ENCODE assay signal across 21 cellular contexts in the genomic region with DNA sequence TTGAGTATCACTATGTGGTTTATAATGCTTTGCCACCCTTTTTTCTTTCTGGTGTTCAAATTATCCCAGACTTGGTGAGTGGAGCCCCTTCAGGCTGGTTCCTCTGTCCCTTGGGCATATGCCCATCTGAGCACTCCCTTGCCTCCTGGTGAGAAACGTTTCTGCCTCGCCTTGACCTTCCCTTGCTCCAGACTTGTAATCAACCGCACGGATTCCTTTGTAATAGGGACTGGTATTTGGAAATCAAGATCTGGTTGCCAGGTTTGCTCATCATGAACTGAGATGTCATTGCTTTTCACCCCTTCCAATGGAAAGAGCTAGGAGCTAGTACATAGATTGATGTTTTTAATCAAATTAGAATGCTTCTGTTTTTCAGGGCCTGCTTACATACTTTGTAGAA. TPM values are rescaled to one million over a fixed set of nuclear protein-coding genes. Genes with fewer than 3 reads are reported as not detected.
DNase-seq lines count a peak whose midpoint lies in the region; ATAC-seq and TF ChIP-seq lines count a peak whose summit lies in the region.
"Had no signal": no experiment of that assay in that cellular context is flagged by ENCODE, and none has a peak within 500 bp of the region (broad histone marks: within the 10 kb centered on the region; RNA-seq: fewer than 3 reads in every experiment).

No MANE protein-coding gene starts in this region.

- H3K27ac ChIP-seq in breast epithelium (no peak overlapping the region), VCaP (peak overlapping the region; percentile 71), thyroid gland (peak overlapping the region in 2 of 3 donors; percentile 64 to 80)
- no peak overlapping the region for H3K27ac ChIP-seq in CD8-positive, alpha-beta memory T cell (ENCODE audit: low read depth, low read length)
- H3K27ac ChIP-seq: colonic mucosa, epithelial cell of prostate had no signal

- TF ChIP-seq POLR2A in breast epithelium (IDR thresholded peaks at IDR 0.05) = no peak
- no peak for TF ChIP-seq POLR2A in thyroid gland (IDR thresholded peaks at IDR 0.05)

- H3K36me3 Mint-ChIP-seq in MCF 10A (ENCODE audit: insufficient read depth, unreplicated experiment) = no peaks in the 10 kb centered on the region
- peaks cover 0 to 3% (median 0%) of the 10 kb centered on the region in 3 donors for H3K36me3 Mint-ChIP-seq in CD8-positive, alpha-beta memory T cell

- POLR2A ChIA-PET in MCF 10A (lab: Yijun Ruan, JAX) = interaction anchor here (0.7 kb wide), 1 partner anchor 23 kb away, joined by 3 read pairs; no protein-coding TSS in a partner anchor
- POLR2A ChIA-PET in CD8-positive, alpha-beta memory T cell (lab: Charles Lee) = no interaction called here

- TF ChIP-seq CTCF in MCF 10A (IDR thresholded peaks at IDR 0.05; ENCODE audit: unreplicated experiment) (no peak), breast epithelium (IDR thresholded peaks at IDR 0.05) (no peak), VCaP (conservative IDR thresholded peaks at IDR 0.05) (no peak), fibroblast of the aortic adventitia (IDR thresholded peaks at IDR 0.05; ENCODE audit: insufficient read depth, low read length) (no peak), thyroid gland (IDR thresholded peaks at IDR 0.05) (no peak)

- BruUV-seq in MCF 10A (replicated peaks; lab: Mats Ljungman, UMichigan) = no TSS peak

- H3K4me1 ChIP-seq in breast epithelium (peaks cover 0 to 6% of the 10 kb centered on the region in 2 donors), thyroid gland (peaks cover 63 to 72% of the 10 kb centered on the region in 2 donors)
- peaks cover 58% of the 10 kb centered on the region for H3K4me1 ChIP-seq in CD8-positive, alpha-beta memory T cell (ENCODE audit: insufficient read depth, low read length)
- H3K4me1 ChIP-seq: colonic mucosa had no signal

- H3K4me3 ChIP-seq in breast epithelium (no peak overlapping the region), fibroblast of the aortic adventitia (ENCODE audit: low read depth, low read length) (no peak overlapping the region), thyroid gland (replicated peaks in 1 of 3) (no peak overlapping the region)
- H3K4me3 ChIP-seq in CD8-positive, alpha-beta memory T cell (ENCODE audit: low read length) = no peak overlapping the region
- H3K4me3 ChIP-seq: colonic mucosa, skin epidermis had no signal

- no peaks in the 10 kb centered on the region for H3K27me3 Mint-ChIP-seq in MCF 10A (ENCODE audit: insufficient read depth, unreplicated experiment)
- H3K27me3 Mint-ChIP-seq in CD8-positive, alpha-beta memory T cell = no peaks in the 10 kb centered on the region
- H3K27me3 Mint-ChIP-seq: activated CD4-positive, alpha-beta T cell treated with anti-CD3 and anti-CD28 coated beads for 36 hours; activated naive CD8-positive, alpha-beta T cell treated with anti-CD3 and anti-CD28 coated beads for 36 hours had no signal

- peak; percentile 64 for DNase-seq in MCF 10A (ENCODE audit: unreplicated experiment)
- no peak for DNase-seq in breast epithelium (ENCODE audit: low spot score in 2 of 2)
- peak; percentile 21 for DNase-seq in fibroblast of the aortic adventitia (ENCODE audit: low read depth)
- DNase-seq in thyroid gland = no peak
- no peak for DNase-seq in CD8-positive, alpha-beta memory T cell
- DNase-seq in T1000 (lab: John Stamatoyannopoulos, UW) = no peak
- DNase-seq: activated CD4-positive, alpha-beta T cell treated with anti-CD3 and anti-CD28 coated beads for 36 hours; activated naive CD8-positive, alpha-beta T cell treated with anti-CD3 and anti-CD28 coated beads for 36 hours; Caco-2; colonic mucosa; head of caudate nucleus; islet precursor cell; midbrain; NCI-H1105 treated with DMSO at 0.1 percent for 48 hours; NCI-H2171 treated with DMSO at 0.1 percent for 48 hours; SHP77 treated with DMSO at 0.1 percent for 48 hours had no signal

- CTCF ChIA-PET in MCF 10A (lab: Yijun Ruan, JAX) = interaction anchor here (1.1 kb wide), 1 partner anchor 13 kb away, joined by 3 read pairs; no protein-coding TSS in a partner anchor
- CTCF ChIA-PET in CD8-positive, alpha-beta memory T cell (lab: Charles Lee) = no interaction called here

- ATAC-seq in GM21737 (IDR thresholded peaks at IDR 0.05; ENCODE audit: unreplicated experiment) = no peak
- ATAC-seq: activated CD4-positive, alpha-beta T cell treated with anti-CD3 and anti-CD28 coated beads for 36 hours; stimulated activated effector memory CD8-positive, alpha-beta T cell treated with anti-CD3 and anti-CD28 coated beads, Interleukin-12 subunit alpha, Interleukin-12 subunit beta, amount 100 ng/mL, for 72 hours had no signal

- no peak overlapping the region for H3K4me3 Mint-ChIP-seq in MCF 10A (ENCODE audit: unreplicated experiment)
- H3K4me3 Mint-ChIP-seq in CD8-positive, alpha-beta memory T cell = no peak overlapping the region
- H3K4me3 Mint-ChIP-seq: activated CD4-positive, alpha-beta T cell treated with anti-CD3 and anti-CD28 coated beads for 36 hours; activated naive CD8-positive, alpha-beta T cell treated with anti-CD3 and anti-CD28 coated beads for 36 hours; stimulated activated effector memory CD8-positive, alpha-beta T cell treated with anti-CD3 and anti-CD28 coated beads, Interleukin-12 subunit alpha, Interleukin-12 subunit beta, amount 100 ng/mL, for 72 hours had no signal

- 67 to 80% methylated on average over 4 of the region's 4 CpGs for WGBS in thyroid gland, 2 donors

- no peak overlapping the region for H3K27ac Mint-ChIP-seq in MCF 10A (ENCODE audit: low read depth, unreplicated experiment)
- H3K27ac Mint-ChIP-seq in CD8-positive, alpha-beta memory T cell = no peak overlapping the region
- H3K27ac Mint-ChIP-seq: activated CD4-positive, alpha-beta T cell treated with anti-CD3 and anti-CD28 coated beads for 36 hours; activated naive CD8-positive, alpha-beta T cell treated with anti-CD3 and anti-CD28 coated beads for 36 hours; stimulated activated effector memory CD8-positive, alpha-beta T cell treated with anti-CD3 and anti-CD28 coated beads, Interleukin-12 subunit alpha, Interleukin-12 subunit beta, amount 100 ng/mL, for 72 hours had no signal

- H3K27me3 ChIP-seq in breast epithelium (no peaks in the 10 kb centered on the region), thyroid gland (no peaks in the 10 kb centered on the region)
- H3K27me3 ChIP-seq in CD8-positive, alpha-beta memory T cell (ENCODE audit: insufficient read depth, low read length, poor library complexity, severe bottlenecking) = no peaks in the 10 kb centered on the region
- H3K27me3 ChIP-seq: colonic mucosa had no signal

- H3K36me3 ChIP-seq in breast epithelium (no peaks in the 10 kb centered on the region), thyroid gland (no peaks in the 10 kb centered on the region)
- no peaks in the 10 kb centered on the region for H3K36me3 ChIP-seq in CD8-positive, alpha-beta memory T cell (ENCODE audit: insufficient read depth, low read length)
- H3K36me3 ChIP-seq: colonic mucosa had no signal

- H3K4me1 Mint-ChIP-seq in MCF 10A (ENCODE audit: insufficient read depth, unreplicated experiment) = peaks cover 7% of the 10 kb centered on the region
- H3K4me1 Mint-ChIP-seq in CD8-positive, alpha-beta memory T cell = peaks cover 39 to 53% (median 50%) of the 10 kb centered on the region in 3 donors

- intact Hi-C loops in MCF 10A (cut with micrococcal nuclease) (no loop called here), breast epithelium (cut with DNase I; ENCODE audit: low total_unique reads) (no loop called here), thyroid gland (cut with DNase I) (no loop called here)

- no peaks in the 10 kb centered on the region for H3K9me3 Mint-ChIP-seq in MCF 10A (ENCODE audit: unreplicated experiment)
- H3K9me3 Mint-ChIP-seq in CD8-positive, alpha-beta memory T cell = no peaks in the 10 kb centered on the region
- H3K9me3 Mint-ChIP-seq: activated naive CD8-positive, alpha-beta T cell treated with anti-CD3 and anti-CD28 coated beads for 36 hours; stimulated activated effector memory CD8-positive, alpha-beta T cell treated with anti-CD3 and anti-CD28 coated beads, Interleukin-12 subunit alpha, Interleukin-12 subunit beta, amount 100 ng/mL, for 72 hours had no signal

- H3K9me3 ChIP-seq in breast epithelium (no peaks in the 10 kb centered on the region), thyroid gland (no peaks in the 10 kb centered on the region)
- H3K9me3 ChIP-seq in CD8-positive, alpha-beta memory T cell (ENCODE audit: low read length) = no peaks in the 10 kb centered on the region
- H3K9me3 ChIP-seq: Caco-2, colonic mucosa had no signal

RNA-seq across cellular contexts. Expression of a gene that starts 43.7 kb away (rescaled TPM):
- total RNA-seq in MCF 10A (2022) (25.8 and 31.4 TPM in 2 replicates), breast epithelium (100 to 1,000 TPM in 1 of 3 donors, 10 to 100 TPM in 2; 52.2 to 106 (median 59.6) TPM), fibroblast of the aortic adventitia (ENCODE audit: low replicate concordance) (34.3 and 149 TPM in 2 replicates), thyroid gland (100 to 1,000 TPM in 2 of 4 donors, 10 to 100 TPM in 2; 57.6 to 287 (median 102) TPM)
- total RNA-seq in CD8-positive, alpha-beta memory T cell = 10 to 100 TPM; 73.3 to 75.6 TPM
- 9.5 TPM for polyA plus RNA-seq in CD8-positive, alpha-beta memory T cell

Comparison
In these comparisons a context has a peak if more than half of its experiments do, and no peak if none do; other contexts are left out.
1. DNase-seq: peak in MCF 10A (single experiment) and fibroblast of the aortic adventitia (single experiment); none in breast epithelium (0 of 2), thyroid gland (0 of 2), CD8-positive, alpha-beta memory T cell (0 of 5) and T1000 (single experiment).
2. H3K27ac ChIP-seq: peak in VCaP (single experiment) and thyroid gland (2 of 3); none in breast epithelium (0 of 2) and CD8-positive, alpha-beta memory T cell (single experiment).